ENCODE assay signal across 8 cellular contexts in genomic region chr16:85553436-85554113, GRCh38. TPM values are rescaled to one million over a fixed set of nuclear protein-coding genes. Genes with fewer than 3 reads are reported as not detected.
DNase-seq lines count a peak whose midpoint lies in the region; ATAC-seq and TF ChIP-seq lines count a peak whose summit lies in the region.

No MANE protein-coding gene starts in this region.

- H3K36me3 Mint-ChIP-seq in CD4-positive, CD25-positive, alpha-beta regulatory T cell: no peaks in the 10 kb centered on the region
- H3K36me3 Mint-ChIP-seq in activated naive CD8-positive, alpha-beta T cell: no peaks in the 10 kb centered on the region

- peak; percentile 19 for TF ChIP-seq CTCF in cardiac muscle cell (IDR thresholded peaks at IDR 0.05; ENCODE audit: low read depth, low read length)
- TF ChIP-seq CTCF in psoas muscle (IDR thresholded peaks at IDR 0.05): peak; percentile 15

- H3K4me1 Mint-ChIP-seq in CD4-positive, CD25-positive, alpha-beta regulatory T cell: peaks cover 6 to 39% (median 20%) of the 10 kb centered on the region in 4 donors
- H3K4me1 Mint-ChIP-seq in activated naive CD8-positive, alpha-beta T cell (ENCODE audit: low read depth): peaks cover 40% of the 10 kb centered on the region

- peak overlapping the region; percentile 77 for H3K4me3 ChIP-seq in CD4-positive, CD25-positive, alpha-beta regulatory T cell (ENCODE audit: low read depth, low read length)
- H3K4me3 ChIP-seq in cardiac muscle cell (peak overlapping the region; percentile 94), psoas muscle (peak overlapping the region; percentile 79)

- WGBS in psoas muscle, 3 donors: 0 to 1% (median 0%) methylated on average over 45 to 57 of the region's 57 CpGs

- DNase-seq in CD4-positive, CD25-positive, alpha-beta regulatory T cell: peak in 1 of 3 donors; percentile 63
- DNase-seq in OCI-M1 (lab: John Stamatoyannopoulos, UW) (peak; percentile 90), cardiac muscle cell (ENCODE audit: low read depth in 1 of 2, low spot score in 1 of 2) (peak; percentile 78 to 92), psoas muscle (peak; percentile 79 to 83), NCI-H187 (lab: John Stamatoyannopoulos, UW) (no peak)

- peaks cover 0 to 4% (median 0%) of the 10 kb centered on the region in 7 donors for H3K9me3 Mint-ChIP-seq in CD4-positive, CD25-positive, alpha-beta regulatory T cell
- H3K9me3 Mint-ChIP-seq in activated naive CD8-positive, alpha-beta T cell (ENCODE audit: low read depth): no peaks in the 10 kb centered on the region

- intact Hi-C loops in psoas muscle (cut with DNase I): loop anchor here in 1 of 2 donors (2.0 kb wide), 1 partner anchor 57 kb away; no protein-coding TSS in a partner anchor

- peak in 1 of 2 donors; percentile 8 for ATAC-seq in CD4-positive, CD25-positive, alpha-beta regulatory T cell (ENCODE audit: low read depth in 2 of 2)
- ATAC-seq in GM19023 (IDR thresholded peaks at IDR 0.05; ENCODE audit: unreplicated experiment) (peak; percentile 36), HG03432 (IDR thresholded peaks at IDR 0.05; ENCODE audit: unreplicated experiment) (peak; percentile 36), psoas muscle (peak; percentile 33 to 61 (median 51))

- peak overlapping the region; percentile 53 for H3K27ac ChIP-seq in CD4-positive, CD25-positive, alpha-beta regulatory T cell (ENCODE audit: insufficient read depth, low read length, poor library complexity, severe bottlenecking)
- H3K27ac ChIP-seq in cardiac muscle cell: peak overlapping the region; percentile 93
- H3K27ac ChIP-seq in psoas muscle: peak overlapping the region; percentile 87

- peak overlapping the region; percentile 85 to 99 (median 92) for H3K4me3 Mint-ChIP-seq in CD4-positive, CD25-positive, alpha-beta regulatory T cell
- peak overlapping the region; percentile 97 for H3K4me3 Mint-ChIP-seq in activated naive CD8-positive, alpha-beta T cell

- H3K27ac Mint-ChIP-seq in CD4-positive, CD25-positive, alpha-beta regulatory T cell: peak overlapping the region; percentile 20 to 92 (median 65)
- peak overlapping the region; percentile 99 for H3K27ac Mint-ChIP-seq in activated naive CD8-positive, alpha-beta T cell

- peaks cover 42% of the 10 kb centered on the region for H3K4me1 ChIP-seq in CD4-positive, CD25-positive, alpha-beta regulatory T cell (ENCODE audit: control insufficient read depth, insufficient read depth, low read length, poor library complexity, severe bottlenecking)
- H3K4me1 ChIP-seq in cardiac muscle cell (ENCODE audit: low read depth) (peaks cover 12% of the 10 kb centered on the region), psoas muscle (peaks cover 36% of the 10 kb centered on the region)

- H3K27me3 ChIP-seq in CD4-positive, CD25-positive, alpha-beta regulatory T cell (ENCODE audit: control insufficient read depth, insufficient read depth, low read length): no peaks in the 10 kb centered on the region
- no peaks in the 10 kb centered on the region for H3K27me3 ChIP-seq in cardiac muscle cell
- H3K27me3 ChIP-seq in psoas muscle (ENCODE audit: insufficient read depth in 3 of 3, low read length in 2 of 3): no peaks in the 10 kb centered on the region

- no peaks in the 10 kb centered on the region for H3K9me3 ChIP-seq in CD4-positive, CD25-positive, alpha-beta regulatory T cell (ENCODE audit: control insufficient read depth in 2 of 2, low read length in 2 of 2)
- H3K9me3 ChIP-seq in cardiac muscle cell (ENCODE audit: low read depth) (no peaks in the 10 kb centered on the region), psoas muscle (no peaks in the 10 kb centered on the region)

- H3K36me3 ChIP-seq in CD4-positive, CD25-positive, alpha-beta regulatory T cell (ENCODE audit: control insufficient read depth, insufficient read depth, low read length): no peaks in the 10 kb centered on the region
- no peaks in the 10 kb centered on the region for H3K36me3 ChIP-seq in cardiac muscle cell
- no peaks in the 10 kb centered on the region for H3K36me3 ChIP-seq in psoas muscle (ENCODE audit: insufficient read depth in 1 of 2, low read depth in 1 of 2)

- peaks cover 35% of the 10 kb centered on the region for H3K27me3 Mint-ChIP-seq in CD4-positive, CD25-positive, alpha-beta regulatory T cell
- H3K27me3 Mint-ChIP-seq in activated naive CD8-positive, alpha-beta T cell: no peaks in the 10 kb centered on the region

RNA-seq across cellular contexts. Expression of gene GSE1, which starts 59.5 kb away (rescaled TPM):
- 17.1 TPM for total RNA-seq in CD4-positive, CD25-positive, alpha-beta regulatory T cell
- under 1 TPM; 0.38 to 0.80 (median 0.48) TPM for polyA plus RNA-seq in CD4-positive, CD25-positive, alpha-beta regulatory T cell
- total RNA-seq in cardiac muscle cell (89.4 and 174 TPM in 2 replicates), psoas muscle (10 to 100 TPM; 47.0 to 90.5 (median 64.6) TPM)
- polyA plus RNA-seq in cardiac muscle cell (48.8 and 64.9 TPM in 2 replicates), psoas muscle (10 to 100 TPM; 10.8 to 34.7 (median 22.0) TPM)

Comparison
In these comparisons a context has a peak if more than half of its experiments do, and no peak if none do; other contexts are left out.
1. DNase-seq: peak in OCI-M1 (single experiment), cardiac muscle cell (2 of 2) and psoas muscle (2 of 2); none in NCI-H187 (0 of 2).
2. Peak in every context shown above with its lines, with median percentiles within 50 percentile points of each other: H3K27ac ChIP-seq and H3K4me3 ChIP-seq.